8 cellular contexts compared by ENCODE assay signal in genomic region chr11:72102946-72103753, GRCh38. TPM values are rescaled to one million over a fixed set of nuclear protein-coding genes. Genes with fewer than 3 reads are reported as not detected.
DNase-seq lines count a peak whose midpoint lies in the region; ATAC-seq, FAIRE-seq and TF ChIP-seq lines count a peak whose summit lies in the region.

Gene LAMTOR1, minus strand, starts transcription at chr11:72103297. Its CDS starts 73 bp downstream, at chr11:72103224.

- ATAC-seq in GM18517 (IDR thresholded peaks at IDR 0.05; ENCODE audit: unreplicated experiment) (peak; percentile 80), HG03060 (IDR thresholded peaks at IDR 0.05; ENCODE audit: low read depth, unreplicated experiment) (peak; percentile 61), body of pancreas (peak; percentile 99)

- H3K4me1 ChIP-seq in body of pancreas (peaks cover 27% of the 10 kb centered on the region), sigmoid colon (peaks cover 0 to 41% (median 31%) of the 10 kb centered on the region in 4 donors)

- intact Hi-C loops in body of pancreas (cut with DNase I) (no loop called here), sigmoid colon (cut with DNase I) (no loop called here)

- DNase-seq in NCI-H2107 treated with DMSO at 0.1 percent for 48 hours (lab: John Stamatoyannopoulos, UW; ENCODE audit: unreplicated experiment) (peak; percentile 92), body of pancreas (peak; percentile 99 to 100 (median 100)), iPS DF 19.7 (ENCODE audit: low read depth, low spot score) (peak; percentile 96), sigmoid colon (peak; percentile 100)

- no peaks in the 10 kb centered on the region for H3K27me3 ChIP-seq in body of pancreas
- no peaks in the 10 kb centered on the region for H3K27me3 ChIP-seq in sigmoid colon

- TF ChIP-seq EP300 in sigmoid colon (IDR thresholded peaks at IDR 0.05): peak in 1 of 4 donors; percentile 69

- H3K4me3 ChIP-seq in body of pancreas (peak within 1 kb of the TSS; percentile 37 to 80), sigmoid colon (peak within 1 kb of the TSS; percentile 81 to 96 (median 86))

- H3K9me3 ChIP-seq in body of pancreas: no peaks in the 10 kb centered on the region
- no peaks in the 10 kb centered on the region for H3K9me3 ChIP-seq in sigmoid colon

- H3K27ac ChIP-seq in 22Rv1: peak within 1 kb of the TSS; percentile 82
- peak within 1 kb of the TSS; percentile 84 to 95 (median 88) for H3K27ac ChIP-seq in body of pancreas
- peak within 1 kb of the TSS; percentile 94 to 96 (median 95) for H3K27ac ChIP-seq in sigmoid colon

- peak; percentile 36 for FAIRE-seq in TTC549 (lab: Jason Lieb, UNC)

- peak; percentile 56 to 86 (median 83) for TF ChIP-seq POLR2A in body of pancreas (IDR thresholded peaks at IDR 0.05)
- TF ChIP-seq POLR2A in sigmoid colon (IDR thresholded peaks at IDR 0.05): peak; percentile 42 to 84

- WGBS in body of pancreas, 2 donors: 2 to 7% methylated on average over 10 to 64 of the region's 64 CpGs
- 4 to 5% methylated on average over 64 of the region's 64 CpGs for WGBS in sigmoid colon, 2 donors

- peaks cover 8 to 9% of the 10 kb centered on the region in 2 donors for H3K36me3 ChIP-seq in body of pancreas (replicated peaks in 1 of 2; ENCODE audit: insufficient read depth in 1 of 2, low read depth in 2 of 2)
- H3K36me3 ChIP-seq in sigmoid colon: peaks cover 8 to 28% (median 10%) of the 10 kb centered on the region in 4 donors

- TF ChIP-seq CTCF in 22Rv1 (IDR thresholded peaks at IDR 0.05) (peak; percentile 50), body of pancreas (IDR thresholded peaks at IDR 0.05) (peak; percentile 5 to 81 (median 64)), sigmoid colon (IDR thresholded peaks at IDR 0.05) (peak; percentile 43 to 72 (median 66))

RNA-seq across cellular contexts. Expression of gene LAMTOR1, which starts in this region (rescaled TPM):
- 10 to 100 TPM; 65.6 to 66.9 TPM for total RNA-seq in body of pancreas
- total RNA-seq in sigmoid colon: 100 to 1,000 TPM in 3 of 4 donors, 10 to 100 TPM in 1; 87.2 to 123 (median 120) TPM
- polyA plus RNA-seq in sigmoid colon: 100 to 1,000 TPM; 132 to 256 (median 228) TPM

Comparison
In these comparisons a context has a peak if more than half of its experiments do, and no peak if none do; other contexts are left out.
1. Peak in every context shown above with its lines: DNase-seq, ATAC-seq, H3K4me3 ChIP-seq and H3K27ac ChIP-seq.